ENCODE assay signal across 8 cellular contexts in the genomic region with DNA sequence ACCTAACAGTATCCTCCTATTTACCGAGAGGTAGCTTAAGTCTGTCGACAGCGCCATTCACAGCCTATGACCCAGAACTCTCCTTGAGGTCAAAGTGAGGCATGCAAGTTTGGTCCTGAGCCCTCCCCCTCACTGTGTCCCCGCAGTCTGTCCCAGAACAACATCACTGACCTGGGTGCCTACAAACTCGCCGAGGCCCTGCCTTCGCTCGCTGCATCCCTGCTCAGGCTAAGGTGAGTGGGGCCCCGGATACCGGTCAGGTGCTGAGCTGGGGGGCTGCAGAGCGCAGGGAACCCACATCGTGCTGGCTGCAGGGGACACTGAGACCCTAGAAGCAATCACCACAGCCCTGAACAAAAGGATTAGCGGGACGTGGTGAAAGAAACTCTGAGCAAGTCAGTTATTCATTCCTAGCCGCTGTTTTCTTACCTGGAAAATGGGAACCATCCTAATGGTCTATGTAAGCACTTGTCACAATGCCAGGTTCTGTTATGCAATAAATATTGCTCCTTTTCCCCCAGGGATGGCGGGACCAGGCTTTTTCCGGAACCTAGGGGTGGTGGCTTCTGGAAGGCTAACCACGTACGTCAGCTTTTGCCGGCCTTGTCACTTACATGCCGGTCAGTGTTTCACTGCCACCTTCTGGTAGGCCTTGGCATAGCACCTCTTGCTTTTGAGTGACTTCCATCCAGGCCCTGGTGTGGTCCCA. TPM values are rescaled to one million over a fixed set of nuclear protein-coding genes. Genes with fewer than 3 reads are reported as not detected.
A peak's percentile ranks its signal among the peaks of the same experiment; 100 is the strongest.
DNase-seq lines count a peak whose midpoint lies in the region; ATAC-seq and TF ChIP-seq lines count a peak whose summit lies in the region.

No MANE protein-coding gene starts in this region.

- H3K4me3 Mint-ChIP-seq in activated T-cell treated with anti-CD3 and anti-CD28 coated beads, Interleukin-2, amount 50 U/mL, for 72 hours = no peak overlapping the region
- no peak overlapping the region for H3K4me3 Mint-ChIP-seq in neural crest cell

- H3K27ac ChIP-seq in Peyer's patch = peak overlapping the region in 3 of 4 donors; percentile 33 to 56 (median 48)

- no peak for TF ChIP-seq POLR2A in Peyer's patch (IDR thresholded peaks at IDR 0.05)

- no peaks in the 10 kb centered on the region for H3K36me3 ChIP-seq in Peyer's patch

- H3K9me3 Mint-ChIP-seq in activated T-cell treated with anti-CD3 and anti-CD28 coated beads, Interleukin-2, amount 50 U/mL, for 72 hours = no peaks in the 10 kb centered on the region
- H3K9me3 Mint-ChIP-seq in neural crest cell = no peaks in the 10 kb centered on the region

- peak; percentile 63 to 70 for ATAC-seq in activated T-cell treated with anti-CD3 and anti-CD28 coated beads, Interleukin-2, amount 50 U/mL, for 72 hours (replicated peaks in 1 of 2)
- ATAC-seq in stimulated activated naive CD8-positive, alpha-beta T cell treated with anti-CD3 and anti-CD28 coated beads, Interleukin-15, Interleukin-2, amounts not matched to agents 100 U/mL and 50 U/mL, for 24 hours = peak; percentile 67
- no peak for ATAC-seq in HG03196 (IDR thresholded peaks at IDR 0.05; ENCODE audit: unreplicated experiment)

- H3K4me3 ChIP-seq in Peyer's patch = peak overlapping the region in 1 of 4 donors; percentile 4

- H3K9me3 ChIP-seq in Peyer's patch = no peaks in the 10 kb centered on the region

- peaks cover 19% of the 10 kb centered on the region for H3K4me1 Mint-ChIP-seq in activated T-cell treated with anti-CD3 and anti-CD28 coated beads, Interleukin-2, amount 50 U/mL, for 72 hours (ENCODE audit: low read depth)
- peaks cover 5% of the 10 kb centered on the region for H3K4me1 Mint-ChIP-seq in neural crest cell

- no peaks in the 10 kb centered on the region for H3K27me3 Mint-ChIP-seq in activated T-cell treated with anti-CD3 and anti-CD28 coated beads, Interleukin-2, amount 50 U/mL, for 72 hours (ENCODE audit: low read depth)
- H3K27me3 Mint-ChIP-seq in neural crest cell (ENCODE audit: low read depth) = no peaks in the 10 kb centered on the region

- TF ChIP-seq CTCF in GM12874 (IDR thresholded peaks at IDR 0.05; ENCODE audit: insufficient read depth, low read depth, low read length) = peak; percentile 98
- peak; percentile 93 to 95 (median 95) for TF ChIP-seq CTCF in Peyer's patch (IDR thresholded peaks at IDR 0.05)
- peak; percentile 90 for TF ChIP-seq CTCF in neural crest cell (conservative IDR thresholded peaks at IDR 0.05)

- H3K27me3 ChIP-seq in Peyer's patch = no peaks in the 10 kb centered on the region

- DNase-seq in Kasumi-1 (lab: John Stamatoyannopoulos, UW) (peak; percentile 25 to 46), Peyer's patch (peak; percentile 88 to 98 (median 93)), fibroblast of the conjunctiva (ENCODE audit: low read depth) (peak; percentile 96), neural crest cell (ENCODE audit: low read depth, low spot score) (peak; percentile 95)
- DNase-seq in activated T-cell treated with anti-CD3 and anti-CD28 coated beads, Interleukin-2, amount 50 U/mL, for 72 hours = peak; percentile 84 to 88
- DNase-seq in stimulated activated naive CD8-positive, alpha-beta T cell treated with anti-CD3 and anti-CD28 coated beads, Interleukin-15, Interleukin-2, amounts not matched to agents 100 U/mL and 50 U/mL, for 24 hours = peak; percentile 89

- peaks cover 0 to 28% (median 2%) of the 10 kb centered on the region in 4 donors for H3K4me1 ChIP-seq in Peyer's patch

- no peaks in the 10 kb centered on the region for H3K36me3 Mint-ChIP-seq in activated T-cell treated with anti-CD3 and anti-CD28 coated beads, Interleukin-2, amount 50 U/mL, for 72 hours (ENCODE audit: insufficient read depth in 2 of 2)
- no peaks in the 10 kb centered on the region for H3K36me3 Mint-ChIP-seq in neural crest cell (ENCODE audit: low read depth)

- H3K27ac Mint-ChIP-seq in activated T-cell treated with anti-CD3 and anti-CD28 coated beads, Interleukin-2, amount 50 U/mL, for 72 hours = no peak overlapping the region
- no peak overlapping the region for H3K27ac Mint-ChIP-seq in neural crest cell (ENCODE audit: unreplicated experiment)

RNA-seq across cellular contexts. Expression of gene DEXI, which starts 23.8 kb away (rescaled TPM):
- 10 to 100 TPM; 39.8 to 69.3 (median 60.9) TPM for total RNA-seq in Peyer's patch
- total RNA-seq in activated T-cell treated with anti-CD3 and anti-CD28 coated beads, Interleukin-2, amount 50 U/mL, for 72 hours = 10 to 100 TPM; 24.4 to 26.7 TPM
- 35.6 and 38.3 TPM in 2 replicates for total RNA-seq in neural crest cell

RNA-seq across cellular contexts. Expression of gene CLEC16A, which starts 25.9 kb away (rescaled TPM):
- total RNA-seq in Peyer's patch (100 to 1,000 TPM in 1 of 4 donors, 10 to 100 TPM in 3; 37.8 to 139 (median 64.3) TPM), neural crest cell (21.3 and 26.0 TPM in 2 replicates)
- 10 to 100 TPM; 29.9 to 32.3 TPM for total RNA-seq in activated T-cell treated with anti-CD3 and anti-CD28 coated beads, Interleukin-2, amount 50 U/mL, for 72 hours

RNA-seq across cellular contexts. Expression of gene CIITA, which starts 41.4 kb away (rescaled TPM):
- total RNA-seq in Peyer's patch = 100 to 1,000 TPM in 1 of 4 donors, 10 to 100 TPM in 3; 27.7 to 107 (median 60.9) TPM
- total RNA-seq in activated T-cell treated with anti-CD3 and anti-CD28 coated beads, Interleukin-2, amount 50 U/mL, for 72 hours = 1 to 10 TPM; 3.1 to 7.2 TPM
- total RNA-seq in neural crest cell = not detected in 2 replicates

Comparison
In these comparisons a context has a peak if more than half of its experiments do, and no peak if none do; other contexts are left out.
1. DNase-seq: peak in every context shown above with its lines; median percentile 96 in fibroblast of the conjunctiva; 95 in neural crest cell; 93 in Peyer's patch; 89 in stimulated activated naive CD8-positive, alpha-beta T cell treated with anti-CD3 and anti-CD28 coated beads, Interleukin-15, Interleukin-2, amounts not matched to agents 100 U/mL and 50 U/mL, for 24 hours; 86 in activated T-cell treated with anti-CD3 and anti-CD28 coated beads, Interleukin-2, amount 50 U/mL, for 72 hours; 36 in Kasumi-1.